Comparison of ENCODE assay signal across 1 cellular context in the genomic region with DNA sequence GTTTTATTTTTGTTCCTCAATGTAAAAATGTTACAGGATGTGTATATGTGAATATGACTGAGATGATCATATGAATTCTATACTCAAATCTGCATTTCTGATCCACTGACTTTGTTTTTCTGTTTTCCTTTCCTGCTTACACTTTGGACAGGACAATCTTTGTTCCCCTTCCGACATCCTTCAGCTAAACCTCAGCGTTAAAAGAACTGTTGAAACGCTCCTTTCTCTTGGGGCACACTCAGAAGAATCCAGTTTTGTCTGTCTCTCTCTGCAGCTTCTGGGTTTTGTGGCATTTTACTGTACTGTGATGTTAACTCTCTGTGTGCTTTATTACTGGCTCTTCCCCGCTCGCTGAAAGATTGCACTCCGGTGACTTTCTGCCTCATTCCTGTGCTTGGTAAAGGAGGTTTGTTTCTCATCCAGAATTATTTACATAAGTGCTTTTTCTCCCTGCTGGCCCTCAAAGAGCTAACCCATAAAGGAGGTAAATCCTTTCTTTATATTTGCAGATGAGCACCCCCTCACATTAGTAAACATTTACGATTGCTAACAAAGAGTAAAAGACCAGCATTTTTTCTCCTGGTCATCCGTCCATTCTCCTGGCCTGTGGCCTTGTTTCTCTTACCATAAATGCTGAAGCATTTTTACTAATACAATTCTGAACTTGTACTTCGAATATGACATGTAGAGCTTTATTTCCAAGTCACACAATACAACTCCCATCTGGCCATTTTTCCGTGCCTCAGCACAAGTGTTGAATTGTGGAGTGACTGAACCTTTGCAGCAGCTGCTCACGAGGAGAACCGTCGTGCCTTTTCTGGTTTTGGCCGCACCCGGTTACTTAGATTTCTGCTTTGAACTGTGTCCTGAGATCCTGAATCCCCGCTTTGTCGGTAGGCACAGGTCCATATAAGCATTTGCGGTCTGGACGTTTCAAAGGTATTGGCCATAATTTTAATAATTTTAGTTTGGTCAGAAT.
TF ChIP-seq lines count a peak whose summit lies in the region.

No MANE protein-coding gene starts in this region.

TF ChIP-seq in HepG2, 621 proteins besides CTCF, POLR2A, EP300 and RAD21 (continued from another document and continues in another):
- TF ChIP-seq NKX3-1 (CRISPR knock-in tag; IDR thresholded peaks at IDR 0.05), result peak; percentile 94
- TF ChIP-seq, protein P1, sequence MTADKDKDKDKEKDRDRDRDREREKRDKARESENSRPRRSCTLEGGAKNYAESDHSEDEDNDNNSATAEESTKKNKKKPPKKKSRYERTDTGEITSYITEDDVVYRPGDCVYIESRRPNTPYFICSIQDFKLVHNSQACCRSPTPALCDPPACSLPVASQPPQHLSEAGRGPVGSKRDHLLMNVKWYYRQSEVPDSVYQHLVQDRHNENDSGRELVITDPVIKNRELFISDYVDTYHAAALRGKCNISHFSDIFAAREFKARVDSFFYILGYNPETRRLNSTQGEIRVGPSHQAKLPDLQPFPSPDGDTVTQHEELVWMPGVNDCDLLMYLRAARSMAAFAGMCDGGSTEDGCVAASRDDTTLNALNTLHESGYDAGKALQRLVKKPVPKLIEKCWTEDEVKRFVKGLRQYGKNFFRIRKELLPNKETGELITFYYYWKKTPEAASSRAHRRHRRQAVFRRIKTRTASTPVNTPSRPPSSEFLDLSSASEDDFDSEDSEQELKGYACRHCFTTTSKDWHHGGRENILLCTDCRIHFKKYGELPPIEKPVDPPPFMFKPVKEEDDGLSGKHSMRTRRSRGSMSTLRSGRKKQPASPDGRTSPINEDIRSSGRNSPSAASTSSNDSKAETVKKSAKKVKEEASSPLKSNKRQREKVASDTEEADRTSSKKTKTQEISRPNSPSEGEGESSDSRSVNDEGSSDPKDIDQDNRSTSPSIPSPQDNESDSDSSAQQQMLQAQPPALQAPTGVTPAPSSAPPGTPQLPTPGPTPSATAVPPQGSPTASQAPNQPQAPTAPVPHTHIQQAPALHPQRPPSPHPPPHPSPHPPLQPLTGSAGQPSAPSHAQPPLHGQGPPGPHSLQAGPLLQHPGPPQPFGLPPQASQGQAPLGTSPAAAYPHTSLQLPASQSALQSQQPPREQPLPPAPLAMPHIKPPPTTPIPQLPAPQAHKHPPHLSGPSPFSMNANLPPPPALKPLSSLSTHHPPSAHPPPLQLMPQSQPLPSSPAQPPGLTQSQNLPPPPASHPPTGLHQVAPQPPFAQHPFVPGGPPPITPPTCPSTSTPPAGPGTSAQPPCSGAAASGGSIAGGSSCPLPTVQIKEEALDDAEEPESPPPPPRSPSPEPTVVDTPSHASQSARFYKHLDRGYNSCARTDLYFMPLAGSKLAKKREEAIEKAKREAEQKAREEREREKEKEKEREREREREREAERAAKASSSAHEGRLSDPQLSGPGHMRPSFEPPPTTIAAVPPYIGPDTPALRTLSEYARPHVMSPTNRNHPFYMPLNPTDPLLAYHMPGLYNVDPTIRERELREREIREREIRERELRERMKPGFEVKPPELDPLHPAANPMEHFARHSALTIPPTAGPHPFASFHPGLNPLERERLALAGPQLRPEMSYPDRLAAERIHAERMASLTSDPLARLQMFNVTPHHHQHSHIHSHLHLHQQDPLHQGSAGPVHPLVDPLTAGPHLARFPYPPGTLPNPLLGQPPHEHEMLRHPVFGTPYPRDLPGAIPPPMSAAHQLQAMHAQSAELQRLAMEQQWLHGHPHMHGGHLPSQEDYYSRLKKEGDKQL (CRISPR knock-in tag; IDR thresholded peaks at IDR 0.05; ENCODE audit: low read depth), result peak; percentile 98
- no peak for TF ChIP-seq ZNF883 (CRISPR knock-in tag; IDR thresholded peaks at IDR 0.05; ENCODE audit: not compliant biosample characterization)
- TF ChIP-seq SOX13 (IDR thresholded peaks at IDR 0.05), result peak; percentile 65; the same call in 1 of the 2 replicates
- peak in 1 of 2 experiments; percentile 96; a peak in 2 of 4 replicates for TF ChIP-seq SOX13 (CRISPR knock-in tag; conservative IDR thresholded peaks at IDR 0.05 in 1 of 2, IDR thresholded peaks at IDR 0.05 in 1 of 2)
- peak; percentile 85; the same call in 1 of the 2 replicates for TF ChIP-seq ZNF512B (CRISPR knock-in tag; IDR thresholded peaks at IDR 0.05; ENCODE audit: borderline replicate concordance)
- no peak for TF ChIP-seq GLI4 (CRISPR knock-in tag; IDR thresholded peaks at IDR 0.05; ENCODE audit: borderline replicate concordance)
- no peak for TF ChIP-seq ZNF20 (CRISPR knock-in tag; IDR thresholded peaks at IDR 0.05)
- TF ChIP-seq ZFP36L1 (CRISPR knock-in tag; IDR thresholded peaks at IDR 0.05), result peak; percentile 77; the same call in 1 of the 2 replicates
- no peak for TF ChIP-seq REXO4 (CRISPR knock-in tag; IDR thresholded peaks at IDR 0.05; ENCODE audit: borderline replicate concordance)
- TF ChIP-seq, protein P2, sequence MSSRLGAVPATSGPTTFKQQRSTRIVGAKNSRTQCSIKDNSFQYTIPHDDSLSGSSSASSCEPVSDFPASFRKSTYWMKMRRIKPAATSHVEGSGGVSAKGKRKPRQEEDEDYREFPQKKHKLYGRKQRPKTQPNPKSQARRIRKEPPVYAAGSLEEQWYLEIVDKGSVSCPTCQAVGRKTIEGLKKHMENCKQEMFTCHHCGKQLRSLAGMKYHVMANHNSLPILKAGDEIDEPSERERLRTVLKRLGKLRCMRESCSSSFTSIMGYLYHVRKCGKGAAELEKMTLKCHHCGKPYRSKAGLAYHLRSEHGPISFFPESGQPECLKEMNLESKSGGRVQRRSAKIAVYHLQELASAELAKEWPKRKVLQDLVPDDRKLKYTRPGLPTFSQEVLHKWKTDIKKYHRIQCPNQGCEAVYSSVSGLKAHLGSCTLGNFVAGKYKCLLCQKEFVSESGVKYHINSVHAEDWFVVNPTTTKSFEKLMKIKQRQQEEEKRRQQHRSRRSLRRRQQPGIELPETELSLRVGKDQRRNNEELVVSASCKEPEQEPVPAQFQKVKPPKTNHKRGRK (CRISPR knock-in tag; IDR thresholded peaks at IDR 0.05), result no peak
- TF ChIP-seq ZNF543 (CRISPR knock-in tag; IDR thresholded peaks at IDR 0.05), result no peak
- no peak for TF ChIP-seq ZNF431 (CRISPR knock-in tag; IDR thresholded peaks at IDR 0.05; ENCODE audit: borderline replicate concordance, low read depth)
- no peak for TF ChIP-seq MTA1 (CRISPR knock-in tag; IDR thresholded peaks at IDR 0.05; ENCODE audit: borderline replicate concordance)
- TF ChIP-seq XRCC5 (optimal IDR thresholded peaks at IDR 0.05; ENCODE audit: low read length), result no peak
- no peak for TF ChIP-seq ZNF510 (CRISPR knock-in tag; IDR thresholded peaks at IDR 0.05; ENCODE audit: low read depth)
- TF ChIP-seq KDM4B (CRISPR knock-in tag; IDR thresholded peaks at IDR 0.05), result no peak
- no peak for TF ChIP-seq NR2C2 (CRISPR knock-in tag; IDR thresholded peaks at IDR 0.05; ENCODE audit: borderline replicate concordance)
- 0 out of 2 replicates have a peak, but pooled peaks have one; percentile 17 for TF ChIP-seq ELF1 (CRISPR knock-in tag; IDR thresholded peaks at IDR 0.05)
- TF ChIP-seq, protein P3, sequence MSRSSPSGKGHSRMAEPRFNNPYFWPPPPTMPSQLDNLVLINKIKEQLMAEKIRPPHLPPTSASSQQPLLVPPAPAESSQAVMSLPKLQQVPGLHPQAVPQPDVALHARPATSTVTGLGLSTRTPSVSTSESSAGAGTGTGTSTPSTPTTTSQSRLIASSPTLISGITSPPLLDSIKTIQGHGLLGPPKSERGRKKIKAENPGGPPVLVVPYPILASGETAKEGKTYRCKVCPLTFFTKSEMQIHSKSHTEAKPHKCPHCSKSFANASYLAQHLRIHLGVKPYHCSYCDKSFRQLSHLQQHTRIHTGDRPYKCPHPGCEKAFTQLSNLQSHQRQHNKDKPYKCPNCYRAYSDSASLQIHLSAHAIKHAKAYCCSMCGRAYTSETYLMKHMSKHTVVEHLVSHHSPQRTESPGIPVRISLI (CRISPR knock-in tag; IDR thresholded peaks at IDR 0.05; ENCODE audit: borderline replicate concordance), result peak; percentile 77; the same call in 1 of the 2 replicates
- no peak for TF ChIP-seq ZNF766 (CRISPR knock-in tag; IDR thresholded peaks at IDR 0.05; ENCODE audit: borderline replicate concordance)
- no peak for TF ChIP-seq TAF15 (IDR thresholded peaks at IDR 0.05; ENCODE audit: low read depth, low read length, poor library complexity, severe bottlenecking)
- no peak for TF ChIP-seq CHCHD3 (CRISPR knock-in tag; IDR thresholded peaks at IDR 0.05)
- peak; percentile 91 for TF ChIP-seq GATAD2A (CRISPR knock-in tag; IDR thresholded peaks at IDR 0.05)
- TF ChIP-seq PTBP1 (IDR thresholded peaks at IDR 0.05; ENCODE audit: low read depth, low read length, poor library complexity, severe bottlenecking), result no peak
- no peak for TF ChIP-seq ATF1 (CRISPR knock-in tag; IDR thresholded peaks at IDR 0.05)
- peak; percentile 61; the same call in 1 of the 2 replicates for TF ChIP-seq SMAD3 (CRISPR knock-in tag; IDR thresholded peaks at IDR 0.05)
- TF ChIP-seq AFF4 (CRISPR knock-in tag; IDR thresholded peaks at IDR 0.05), result no peak
- TF ChIP-seq DZIP1 (CRISPR knock-in tag; IDR thresholded peaks at IDR 0.05), result no peak
- TF ChIP-seq ZNF780A (CRISPR knock-in tag; IDR thresholded peaks at IDR 0.05), result no peak
- 0 out of 2 replicates have a peak, but pooled peaks have one; percentile 13 for TF ChIP-seq ZNF747 (CRISPR knock-in tag; IDR thresholded peaks at IDR 0.05; ENCODE audit: borderline replicate concordance)
- TF ChIP-seq ZNF878 (CRISPR knock-in tag; IDR thresholded peaks at IDR 0.05), result peak; percentile 85; the same call in 1 of the 2 replicates
- peak; percentile 91 for TF ChIP-seq SOX5 (CRISPR knock-in tag; IDR thresholded peaks at IDR 0.05; ENCODE audit: borderline replicate concordance)
